Comparison of ENCODE assay signal across 8 cellular contexts in the genomic region with DNA sequence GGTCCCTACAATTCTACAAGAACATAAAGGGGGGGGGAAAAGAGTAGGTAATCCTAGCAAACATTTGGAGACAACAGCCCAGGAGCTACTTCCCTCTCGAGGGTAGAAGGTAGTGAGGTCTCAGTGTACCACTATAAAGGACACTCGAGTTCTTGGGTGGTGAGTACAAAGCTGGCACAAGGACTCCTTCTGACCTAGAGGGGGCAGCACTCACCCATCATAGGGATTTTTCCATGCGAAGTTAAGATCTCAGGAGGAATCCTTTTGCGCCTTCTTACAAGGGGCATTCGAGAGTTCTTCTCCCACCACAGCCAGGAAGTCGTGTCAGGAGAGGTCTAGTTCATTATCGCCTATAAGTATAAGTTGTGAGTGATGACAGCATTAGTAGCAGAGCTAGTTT.
DNase-seq lines count a peak whose midpoint lies in the region; ATAC-seq and TF ChIP-seq lines count a peak whose summit lies in the region.

No MANE protein-coding gene starts in this region.

- no peak overlapping the region for H3K27ac ChIP-seq in AG04450 (ENCODE audit: low read depth, low read length)
- H3K27ac ChIP-seq in SU-DHL-6 (ENCODE audit: low read depth, low read length) = no peak overlapping the region

- no peak overlapping the region for H3K9ac ChIP-seq in SU-DHL-6 (ENCODE audit: low read length)

- no peaks in the 10 kb centered on the region for H3K9me2 ChIP-seq in SU-DHL-6 (replicated peaks; ENCODE audit: insufficient read depth, low read length)

- H3F3A ChIP-seq in SU-DHL-6 (ENCODE audit: insufficient read depth) = no peaks in the 10 kb centered on the region

- H3K4me2 ChIP-seq in SU-DHL-6 (ENCODE audit: low read depth, low read length, poor library complexity, severe bottlenecking) = no peak overlapping the region

- H3K4me3 ChIP-seq in AG04450 (ENCODE audit: low read depth, low read length) = no peak overlapping the region
- H3K4me3 ChIP-seq in H7 (ENCODE audit: insufficient read depth, low read depth, low read length) = no peak overlapping the region
- H3K4me3 ChIP-seq in SU-DHL-6 (ENCODE audit: insufficient read depth, low read length, poor library complexity, severe bottlenecking) = no peak overlapping the region

- peak; percentile 6 for DNase-seq in AG04450 (ENCODE audit: low read depth, low spot score)
- peak; percentile 46 for DNase-seq in H7
- peak; percentile 33 for DNase-seq in iPS DF 19.7 (ENCODE audit: low read depth, low spot score)
- DNase-seq in NOMO-1 (lab: John Stamatoyannopoulos, UW; ENCODE audit: unreplicated experiment in 2 of 2) = no peak
- no peak for DNase-seq in SKM-1 (lab: John Stamatoyannopoulos, UW; ENCODE audit: unreplicated experiment)
- DNase-seq in T-cell = no peak
- DNase-seq in GOT3 (lab: John Stamatoyannopoulos, UW) = no peak

- no peaks in the 10 kb centered on the region for H3K9me3 Mint-ChIP-seq in T-cell

- no peaks in the 10 kb centered on the region for H3K79me2 ChIP-seq in SU-DHL-6 (ENCODE audit: insufficient read depth, low read length)

- H3K9me3 ChIP-seq in AG04450 (ENCODE audit: control insufficient read depth, insufficient read depth, low read length) = peaks cover 3% of the 10 kb centered on the region; the same call in 1 of the 2 replicates
- no peaks in the 10 kb centered on the region for H3K9me3 ChIP-seq in SU-DHL-6 (ENCODE audit: insufficient read depth, low read length)

- no peak overlapping the region for H3K4me3 Mint-ChIP-seq in T-cell

- POLR2A ChIA-PET in AG04450 (lab: Yijun Ruan, JAX) = no interaction called here
- POLR2A ChIA-PET in T-cell (lab: Charles Lee) = no interaction called here

- TF ChIP-seq CTCF in AG04450 (IDR thresholded peaks at IDR 0.05; ENCODE audit: low read depth, low read length) = peak; percentile 68
- peak; percentile 45 for TF ChIP-seq CTCF in SU-DHL-6 (IDR thresholded peaks at IDR 0.05; ENCODE audit: insufficient read depth, low read length, poor library complexity, severe bottlenecking)

- H2AFZ ChIP-seq in SU-DHL-6 (ENCODE audit: low read depth, low read length, severe bottlenecking) = no peak overlapping the region

- H4K20me1 ChIP-seq in SU-DHL-6 (ENCODE audit: low read depth, low read length) = no peaks in the 10 kb centered on the region

- CTCF ChIA-PET in AG04450 (lab: Charles Lee) = interaction anchor here (0.6 to 3.7 kb wide), 16 partner anchors 10 to 1732 kb away, joined by 3 to 81 read pairs (median 4); no protein-coding TSS in a partner anchor
- CTCF ChIA-PET in T-cell (lab: Charles Lee) = interaction anchor here in 1 of 2 donors (0.7 kb wide), 1 partner anchor 24 kb away, joined by 3 read pairs; no protein-coding TSS in a partner anchor

- no peaks in the 10 kb centered on the region for H3K36me3 Mint-ChIP-seq in T-cell

- H3K4me1 Mint-ChIP-seq in T-cell = no peaks in the 10 kb centered on the region

- H3K27me3 ChIP-seq in AG04450 (ENCODE audit: control insufficient read depth, insufficient read depth, low read length) (no peaks in the 10 kb centered on the region), H7 (ENCODE audit: control insufficient read depth, insufficient read depth, low read length) (no peaks in the 10 kb centered on the region; the same call in 1 of the 2 replicates), SU-DHL-6 (ENCODE audit: low read length) (no peaks in the 10 kb centered on the region)

- no peak overlapping the region for H3K27ac Mint-ChIP-seq in T-cell

- H3K36me3 ChIP-seq in H7 (replicated peaks; ENCODE audit: control insufficient read depth, insufficient read depth, low read length) = no peaks in the 10 kb centered on the region
- no peaks in the 10 kb centered on the region for H3K36me3 ChIP-seq in SU-DHL-6 (ENCODE audit: low read length)

- H3K27me3 Mint-ChIP-seq in T-cell = peaks cover 2 to 5% of the 10 kb centered on the region in 2 donors

- no peak for ATAC-seq in T-cell (replicated peaks in 1 of 4)

Comparison
In these comparisons a context has a peak if more than half of its experiments do, and no peak if none do; other contexts are left out.
1. DNase-seq: peak in AG04450 (single experiment), H7 (single experiment) and iPS DF 19.7 (single experiment); none in NOMO-1 (0 of 2), SKM-1 (single experiment), T-cell (0 of 34) and GOT3 (single experiment).